ENCODE assay signal across 8 cellular contexts in genomic region chr9:85940832-85941616, GRCh38. TPM values are rescaled to one million over a fixed set of nuclear protein-coding genes. Genes with fewer than 3 reads are reported as not detected.
DNase-seq lines count a peak whose midpoint lies in the region; ATAC-seq, FAIRE-seq and TF ChIP-seq lines count a peak whose summit lies in the region.

TSS of gene NAA35 (plus strand) at chr9:85941146. CDS start at chr9:85942160, 1,014 bp downstream.

- H3K27me3 Mint-ChIP-seq in astrocyte (ENCODE audit: low read depth, unreplicated experiment): no peaks in the 10 kb centered on the region

- H3K4me3 ChIP-seq in astrocyte (ENCODE audit: insufficient read depth, low read depth, low read length) (peak within 1 kb of the TSS; percentile 82), right cardiac atrium (ENCODE audit: low read length) (peak within 1 kb of the TSS; percentile 96), vagina (peak within 1 kb of the TSS; percentile 72 to 97)

- peak within 1 kb of the TSS; percentile 97 for H3K27ac Mint-ChIP-seq in astrocyte (ENCODE audit: unreplicated experiment)

- H3K27me3 ChIP-seq in astrocyte (ENCODE audit: insufficient read depth, low read length) (no peaks in the 10 kb centered on the region), right cardiac atrium (ENCODE audit: control insufficient read depth, insufficient read depth) (no peaks in the 10 kb centered on the region), vagina (no peaks in the 10 kb centered on the region)

- H3K79me2 ChIP-seq in astrocyte (ENCODE audit: insufficient read depth, low read length): peaks cover 49% of the 10 kb centered on the region

- peaks cover 9% of the 10 kb centered on the region for H3K4me1 Mint-ChIP-seq in astrocyte (ENCODE audit: low read depth, unreplicated experiment)

- no peak for FAIRE-seq in astrocyte (lab: Jason Lieb, UNC)

- H3K9ac ChIP-seq in astrocyte (ENCODE audit: low read length): peak within 1 kb of the TSS; percentile 94

- H3K36me3 ChIP-seq in astrocyte (ENCODE audit: insufficient read depth, low read length) (peaks cover 15% of the 10 kb centered on the region), vagina (no peaks in the 10 kb centered on the region)

- H3K9me3 Mint-ChIP-seq in astrocyte (ENCODE audit: unreplicated experiment): no peaks in the 10 kb centered on the region

- peaks cover 28% of the 10 kb centered on the region for H4K20me1 ChIP-seq in astrocyte (ENCODE audit: insufficient read depth, low read length)

- H3K9me3 ChIP-seq in astrocyte (ENCODE audit: insufficient read depth, low read depth, low read length): no peaks in the 10 kb centered on the region
- H3K9me3 ChIP-seq in right cardiac atrium (ENCODE audit: control insufficient read depth, low read length): no peaks in the 10 kb centered on the region
- H3K9me3 ChIP-seq in vagina: no peaks in the 10 kb centered on the region

- peak; percentile 93 for ATAC-seq in GM18502 (IDR thresholded peaks at IDR 0.05; ENCODE audit: poor library complexity, unreplicated experiment)
- ATAC-seq in HG02973 (IDR thresholded peaks at IDR 0.05; ENCODE audit: unreplicated experiment): peak; percentile 90
- ATAC-seq in right cardiac atrium: peak; percentile 98 to 99

- peak within 1 kb of the TSS; percentile 90 for H3K4me2 ChIP-seq in astrocyte (ENCODE audit: low read length)

- H3K4me3 Mint-ChIP-seq in astrocyte (ENCODE audit: unreplicated experiment): peak within 1 kb of the TSS; percentile 89

- H3K27ac ChIP-seq in astrocyte (ENCODE audit: low read depth, low read length) (peak within 1 kb of the TSS; percentile 81), right cardiac atrium (ENCODE audit: low read length) (peak within 1 kb of the TSS; percentile 94), vagina (peak within 1 kb of the TSS; percentile 96)

- DNase-seq in NCI-H2029 (lab: John Stamatoyannopoulos, UW) (peak; percentile 99), T-helper 22 cell (ENCODE audit: low read depth) (peak; percentile 98), astrocyte (ENCODE audit: low read depth) (peak; percentile 92), right cardiac atrium (peak; percentile 98 to 99 (median 99)), putamen (ENCODE audit: low spot score) (peak; percentile 98), vagina (ENCODE audit: extremely low spot score in 2 of 2) (peak; percentile 98 to 99)

- peaks cover 9% of the 10 kb centered on the region for H3K4me1 ChIP-seq in astrocyte (ENCODE audit: insufficient read depth, low read length)
- H3K4me1 ChIP-seq in right cardiac atrium (ENCODE audit: control insufficient read depth, insufficient read depth, low read length): no peaks in the 10 kb centered on the region
- peaks cover 31% of the 10 kb centered on the region for H3K4me1 ChIP-seq in vagina

- peak in 1 of 2 donors; percentile 41 for TF ChIP-seq POLR2A in vagina (IDR thresholded peaks at IDR 0.05)

- no peaks in the 10 kb centered on the region for H3K36me3 Mint-ChIP-seq in astrocyte (ENCODE audit: low read depth, unreplicated experiment)

- intact Hi-C loops in right cardiac atrium (cut with DNase I) (no loop called here), vagina (cut with DNase I) (no loop called here)

- peak within 1 kb of the TSS; percentile 91 for H2AFZ ChIP-seq in astrocyte (ENCODE audit: low read depth, low read length)

- under 1% methylated on average over 93 of the region's 93 CpGs for WGBS in right cardiac atrium

- no peak for TF ChIP-seq CTCF in astrocyte (IDR thresholded peaks at IDR 0.05; ENCODE audit: insufficient read depth, low read depth, low read length)
- no peak for TF ChIP-seq CTCF in vagina (IDR thresholded peaks at IDR 0.05)

RNA-seq across cellular contexts. Expression of gene NAA35, which starts in this region (rescaled TPM):
- 28.7 and 31.4 TPM in 2 replicates for total RNA-seq in astrocyte
- total RNA-seq in right cardiac atrium: 10 to 100 TPM; 16.5 to 17.7 (median 17.3) TPM
- polyA plus RNA-seq in right cardiac atrium: 7.9 TPM
- 20.1 TPM for total RNA-seq in vagina

Comparison
In these comparisons a context has a peak if more than half of its experiments do, and no peak if none do; other contexts are left out.
1. Peak in every context shown above with its lines: DNase-seq, ATAC-seq, H3K4me3 ChIP-seq and H3K27ac ChIP-seq.